ENCODE assay signal across 1 cellular context in the genomic region with DNA sequence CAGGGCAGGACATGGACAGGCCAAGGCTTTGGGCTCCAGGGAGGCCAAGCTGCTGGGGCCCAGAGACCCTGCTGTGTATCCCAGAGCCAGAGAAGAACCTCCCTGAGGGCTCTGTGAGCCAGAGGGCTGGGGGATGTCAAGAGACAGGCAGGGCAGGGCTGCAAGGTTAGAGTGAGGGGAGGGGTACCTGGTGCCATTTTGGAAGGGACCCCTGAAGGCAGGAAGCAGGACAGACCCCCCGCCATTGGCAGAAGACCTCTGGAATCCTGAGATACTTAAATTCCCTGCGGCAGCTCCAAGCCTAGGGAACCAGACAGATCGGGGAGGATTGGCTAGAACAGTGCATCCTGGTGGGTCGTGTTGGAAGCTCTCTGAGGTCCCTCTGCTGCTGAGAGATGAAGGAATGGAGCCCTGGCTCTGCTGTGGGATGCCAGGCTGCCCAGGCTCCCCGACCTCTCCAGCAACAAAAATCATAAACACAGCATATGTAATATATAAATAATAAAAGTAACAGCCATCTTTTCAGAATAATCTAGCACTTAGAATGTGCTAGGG.
TF ChIP-seq lines count a peak whose summit lies in the region.

No MANE protein-coding gene starts in this region.

TF ChIP-seq in H1, 55 proteins besides CTCF, POLR2A, EP300 and RAD21:
- TF ChIP-seq KDM5A (IDR thresholded peaks at IDR 0.05; ENCODE audit: low read length) (no peak), SP2 (IDR thresholded peaks at IDR 0.05; ENCODE audit: low read length) (no peak), ZNF274 (IDR thresholded peaks at IDR 0.05; ENCODE audit: borderline replicate concordance, extremely low read depth, low read length) (no peak), BRCA1 (IDR thresholded peaks at IDR 0.05; ENCODE audit: low read depth, low read length) (no peak), TAF1 (IDR thresholded peaks at IDR 0.05; ENCODE audit: low read depth, low read length) (no peak)
- TF ChIP-seq, protein P1, sequence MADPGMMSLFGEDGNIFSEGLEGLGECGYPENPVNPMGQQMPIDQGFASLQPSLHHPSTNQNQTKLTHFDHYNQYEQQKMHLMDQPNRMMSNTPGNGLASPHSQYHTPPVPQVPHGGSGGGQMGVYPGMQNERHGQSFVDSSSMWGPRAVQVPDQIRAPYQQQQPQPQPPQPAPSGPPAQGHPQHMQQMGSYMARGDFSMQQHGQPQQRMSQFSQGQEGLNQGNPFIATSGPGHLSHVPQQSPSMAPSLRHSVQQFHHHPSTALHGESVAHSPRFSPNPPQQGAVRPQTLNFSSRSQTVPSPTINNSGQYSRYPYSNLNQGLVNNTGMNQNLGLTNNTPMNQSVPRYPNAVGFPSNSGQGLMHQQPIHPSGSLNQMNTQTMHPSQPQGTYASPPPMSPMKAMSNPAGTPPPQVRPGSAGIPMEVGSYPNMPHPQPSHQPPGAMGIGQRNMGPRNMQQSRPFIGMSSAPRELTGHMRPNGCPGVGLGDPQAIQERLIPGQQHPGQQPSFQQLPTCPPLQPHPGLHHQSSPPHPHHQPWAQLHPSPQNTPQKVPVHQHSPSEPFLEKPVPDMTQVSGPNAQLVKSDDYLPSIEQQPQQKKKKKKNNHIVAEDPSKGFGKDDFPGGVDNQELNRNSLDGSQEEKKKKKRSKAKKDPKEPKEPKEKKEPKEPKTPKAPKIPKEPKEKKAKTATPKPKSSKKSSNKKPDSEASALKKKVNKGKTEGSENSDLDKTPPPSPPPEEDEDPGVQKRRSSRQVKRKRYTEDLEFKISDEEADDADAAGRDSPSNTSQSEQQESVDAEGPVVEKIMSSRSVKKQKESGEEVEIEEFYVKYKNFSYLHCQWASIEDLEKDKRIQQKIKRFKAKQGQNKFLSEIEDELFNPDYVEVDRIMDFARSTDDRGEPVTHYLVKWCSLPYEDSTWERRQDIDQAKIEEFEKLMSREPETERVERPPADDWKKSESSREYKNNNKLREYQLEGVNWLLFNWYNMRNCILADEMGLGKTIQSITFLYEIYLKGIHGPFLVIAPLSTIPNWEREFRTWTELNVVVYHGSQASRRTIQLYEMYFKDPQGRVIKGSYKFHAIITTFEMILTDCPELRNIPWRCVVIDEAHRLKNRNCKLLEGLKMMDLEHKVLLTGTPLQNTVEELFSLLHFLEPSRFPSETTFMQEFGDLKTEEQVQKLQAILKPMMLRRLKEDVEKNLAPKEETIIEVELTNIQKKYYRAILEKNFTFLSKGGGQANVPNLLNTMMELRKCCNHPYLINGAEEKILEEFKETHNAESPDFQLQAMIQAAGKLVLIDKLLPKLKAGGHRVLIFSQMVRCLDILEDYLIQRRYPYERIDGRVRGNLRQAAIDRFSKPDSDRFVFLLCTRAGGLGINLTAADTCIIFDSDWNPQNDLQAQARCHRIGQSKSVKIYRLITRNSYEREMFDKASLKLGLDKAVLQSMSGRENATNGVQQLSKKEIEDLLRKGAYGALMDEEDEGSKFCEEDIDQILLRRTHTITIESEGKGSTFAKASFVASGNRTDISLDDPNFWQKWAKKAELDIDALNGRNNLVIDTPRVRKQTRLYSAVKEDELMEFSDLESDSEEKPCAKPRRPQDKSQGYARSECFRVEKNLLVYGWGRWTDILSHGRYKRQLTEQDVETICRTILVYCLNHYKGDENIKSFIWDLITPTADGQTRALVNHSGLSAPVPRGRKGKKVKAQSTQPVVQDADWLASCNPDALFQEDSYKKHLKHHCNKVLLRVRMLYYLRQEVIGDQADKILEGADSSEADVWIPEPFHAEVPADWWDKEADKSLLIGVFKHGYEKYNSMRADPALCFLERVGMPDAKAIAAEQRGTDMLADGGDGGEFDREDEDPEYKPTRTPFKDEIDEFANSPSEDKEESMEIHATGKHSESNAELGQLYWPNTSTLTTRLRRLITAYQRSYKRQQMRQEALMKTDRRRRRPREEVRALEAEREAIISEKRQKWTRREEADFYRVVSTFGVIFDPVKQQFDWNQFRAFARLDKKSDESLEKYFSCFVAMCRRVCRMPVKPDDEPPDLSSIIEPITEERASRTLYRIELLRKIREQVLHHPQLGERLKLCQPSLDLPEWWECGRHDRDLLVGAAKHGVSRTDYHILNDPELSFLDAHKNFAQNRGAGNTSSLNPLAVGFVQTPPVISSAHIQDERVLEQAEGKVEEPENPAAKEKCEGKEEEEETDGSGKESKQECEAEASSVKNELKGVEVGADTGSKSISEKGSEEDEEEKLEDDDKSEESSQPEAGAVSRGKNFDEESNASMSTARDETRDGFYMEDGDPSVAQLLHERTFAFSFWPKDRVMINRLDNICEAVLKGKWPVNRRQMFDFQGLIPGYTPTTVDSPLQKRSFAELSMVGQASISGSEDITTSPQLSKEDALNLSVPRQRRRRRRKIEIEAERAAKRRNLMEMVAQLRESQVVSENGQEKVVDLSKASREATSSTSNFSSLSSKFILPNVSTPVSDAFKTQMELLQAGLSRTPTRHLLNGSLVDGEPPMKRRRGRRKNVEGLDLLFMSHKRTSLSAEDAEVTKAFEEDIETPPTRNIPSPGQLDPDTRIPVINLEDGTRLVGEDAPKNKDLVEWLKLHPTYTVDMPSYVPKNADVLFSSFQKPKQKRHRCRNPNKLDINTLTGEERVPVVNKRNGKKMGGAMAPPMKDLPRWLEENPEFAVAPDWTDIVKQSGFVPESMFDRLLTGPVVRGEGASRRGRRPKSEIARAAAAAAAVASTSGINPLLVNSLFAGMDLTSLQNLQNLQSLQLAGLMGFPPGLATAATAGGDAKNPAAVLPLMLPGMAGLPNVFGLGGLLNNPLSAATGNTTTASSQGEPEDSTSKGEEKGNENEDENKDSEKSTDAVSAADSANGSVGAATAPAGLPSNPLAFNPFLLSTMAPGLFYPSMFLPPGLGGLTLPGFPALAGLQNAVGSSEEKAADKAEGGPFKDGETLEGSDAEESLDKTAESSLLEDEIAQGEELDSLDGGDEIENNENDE (IDR thresholded peaks at IDR 0.05; ENCODE audit: insufficient replicate concordance, low read length) = no peak
